ENCODE assay signal across 15 cellular contexts in genomic region chr2:203551653-203552250, GRCh38. TPM values are rescaled to one million over a fixed set of nuclear protein-coding genes. Genes with fewer than 3 reads are reported as not detected.
DNase-seq lines count a peak whose midpoint lies in the region; ATAC-seq, FAIRE-seq and TF ChIP-seq lines count a peak whose summit lies in the region.
"Had no signal": no experiment of that assay in that cellular context is flagged by ENCODE, and none has a peak within 500 bp of the region (broad histone marks: within the 10 kb centered on the region; RNA-seq: fewer than 3 reads in every experiment).

No MANE protein-coding gene starts in this region.

- POLR2A ChIA-PET in A673 (lab: Charles Lee; ENCODE audit: low non-redundant PET): no interaction called here

- intact Hi-C loops in A673 (cut with micrococcal nuclease; ENCODE audit: unreplicated experiment): no loop called here

- H3K27ac Mint-ChIP-seq in progenitor cell of endocrine pancreas: no peak overlapping the region
- H3K27ac Mint-ChIP-seq: activated CD8-positive, alpha-beta T cell treated with anti-CD3 and anti-CD28 coated beads, Interleukin-2, amount 10 ng/mL, durations not matched to agents 7 days and 5 days had no signal

- H3K36me3 ChIP-seq in A673 (ENCODE audit: insufficient read depth, low read length, poor library complexity, severe bottlenecking) (no peaks in the 10 kb centered on the region), bronchial epithelial cell (ENCODE audit: control insufficient read depth, insufficient read depth, low read length) (no peaks in the 10 kb centered on the region)
- H3K36me3 ChIP-seq: upper lobe of left lung had no signal

- H3K9me3 Mint-ChIP-seq in progenitor cell of endocrine pancreas (ENCODE audit: low read depth): no peaks in the 10 kb centered on the region

- FAIRE-seq in bronchial epithelial cell (lab: Jason Lieb, UNC): no peak

- H3K27me3 Mint-ChIP-seq in progenitor cell of endocrine pancreas: peaks cover 7% of the 10 kb centered on the region

- no peaks in the 10 kb centered on the region for H3K9me3 ChIP-seq in A673 (ENCODE audit: low read depth, low read length, poor library complexity, severe bottlenecking)
- H3K9me3 ChIP-seq: upper lobe of left lung had no signal

- H3K36me3 Mint-ChIP-seq in progenitor cell of endocrine pancreas (ENCODE audit: insufficient read depth): no peaks in the 10 kb centered on the region

- BruUV-seq in A673 (replicated peaks; lab: Mats Ljungman, UMichigan): no TSS peak

- H3K4me1 ChIP-seq in A673 (ENCODE audit: insufficient read depth, low read length, poor library complexity, severe bottlenecking): no peaks in the 10 kb centered on the region
- H3K4me1 ChIP-seq: upper lobe of left lung had no signal

- H3K27me3 ChIP-seq in A673 (replicated peaks; ENCODE audit: insufficient read depth, low read depth, low read length, poor library complexity) (no peaks in the 10 kb centered on the region), bronchial epithelial cell (ENCODE audit: control insufficient read depth, insufficient read depth, low read length) (no peaks in the 10 kb centered on the region)
- H3K27me3 ChIP-seq: upper lobe of left lung had no signal

- H3K4me1 Mint-ChIP-seq in progenitor cell of endocrine pancreas (ENCODE audit: low read depth): peaks cover 4% of the 10 kb centered on the region

- DNase-seq in A673 (ENCODE audit: low spot score): peak; percentile 26
- DNase-seq in bronchial epithelial cell (ENCODE audit: low read depth): peak; percentile 71
- DNase-seq in medulla oblongata (ENCODE audit: extremely low spot score): peak; percentile 23
- no peak for DNase-seq in NCI-H1930 (lab: John Stamatoyannopoulos, UW)
- no peak for DNase-seq in progenitor cell of endocrine pancreas (ENCODE audit: low spot score, unreplicated experiment)
- DNase-seq: activated CD8-positive, alpha-beta T cell treated with anti-CD3 and anti-CD28 coated beads, Interleukin-2, amount 10 ng/mL, durations not matched to agents 7 days and 5 days; activated effector memory CD4-positive, alpha-beta T cell treated with Interleukin-2 at 50 U/mL for 16 hours; effector CD8-positive, alpha-beta T cell; NCI-H526; stimulated activated CD4-positive, alpha-beta T cell treated with anti-CD3 and anti-CD28 coated beads, Interleukin-15, amount 100 ng/mL, for 24 hours; T1000 had no signal

- CTCF ChIA-PET in A673 (lab: Charles Lee): no interaction called here

- no peak for TF ChIP-seq EP300 in Ishikawa (IDR thresholded peaks at IDR 0.05; ENCODE audit: borderline replicate concordance)

- H3K4me3 Mint-ChIP-seq in progenitor cell of endocrine pancreas (ENCODE audit: low read depth): no peak overlapping the region
- H3K4me3 Mint-ChIP-seq: activated CD8-positive, alpha-beta T cell treated with anti-CD3 and anti-CD28 coated beads, Interleukin-2, amount 10 ng/mL, durations not matched to agents 7 days and 5 days had no signal

- ATAC-seq in GM18868 (IDR thresholded peaks at IDR 0.05; ENCODE audit: unreplicated experiment): no peak
- no peak for ATAC-seq in HG02623 (IDR thresholded peaks at IDR 0.05; ENCODE audit: unreplicated experiment)
- ATAC-seq: activated CD8-positive, alpha-beta T cell treated with anti-CD3 and anti-CD28 coated beads, Interleukin-2, amount 10 ng/mL, durations not matched to agents 7 days and 5 days had no signal

- no peak for TF ChIP-seq RAD21 in Ishikawa (IDR thresholded peaks at IDR 0.05; ENCODE audit: low read depth)

- H3K4me3 ChIP-seq in A673 (ENCODE audit: low read depth, low read length, poor library complexity, severe bottlenecking): no peak overlapping the region
- H3K4me3 ChIP-seq in bronchial epithelial cell (ENCODE audit: low read depth, low read length): no peak overlapping the region
- H3K4me3 ChIP-seq: upper lobe of left lung had no signal

- no peak overlapping the region for H3K27ac ChIP-seq in A673 (ENCODE audit: low read depth, low read length, poor library complexity, severe bottlenecking)
- H3K27ac ChIP-seq: upper lobe of left lung had no signal

- TF ChIP-seq CTCF in A673 (conservative IDR thresholded peaks at IDR 0.05; ENCODE audit: low read depth, low read length) (no peak), bronchial epithelial cell (IDR thresholded peaks at IDR 0.05; ENCODE audit: insufficient read depth, low read length, severe bottlenecking) (no peak), progenitor cell of endocrine pancreas (IDR thresholded peaks at IDR 0.05; ENCODE audit: unreplicated experiment) (no peak)

TF ChIP-seq in Ishikawa, 13 proteins besides CTCF, POLR2A, EP300 and RAD21:
- TF ChIP-seq NFIC (IDR thresholded peaks at IDR 0.05) (no peak), CEBPB (IDR thresholded peaks at IDR 0.05) (peak; percentile 93), EGR1 (IDR thresholded peaks at IDR 0.05) (peak; percentile 30; the same call in 1 of the 2 replicates)

RNA-seq across cellular contexts. Expression of gene RAPH1, which starts 16.7 kb away (rescaled TPM):
- total RNA-seq in A673 (2021): 28.3 and 29.7 TPM in 2 replicates
- total RNA-seq in bronchial epithelial cell: 15.3 and 19.5 TPM in 2 replicates
- total RNA-seq in progenitor cell of endocrine pancreas: 19.9 and 21.7 TPM in 2 replicates

Comparison
In these comparisons a context has a peak if more than half of its experiments do, and no peak if none do; other contexts are left out.
1. DNase-seq: peak in A673 (single experiment), bronchial epithelial cell (single experiment) and medulla oblongata (single experiment); none in NCI-H1930 (0 of 2) and progenitor cell of endocrine pancreas (single experiment).